In the genomic region with DNA sequence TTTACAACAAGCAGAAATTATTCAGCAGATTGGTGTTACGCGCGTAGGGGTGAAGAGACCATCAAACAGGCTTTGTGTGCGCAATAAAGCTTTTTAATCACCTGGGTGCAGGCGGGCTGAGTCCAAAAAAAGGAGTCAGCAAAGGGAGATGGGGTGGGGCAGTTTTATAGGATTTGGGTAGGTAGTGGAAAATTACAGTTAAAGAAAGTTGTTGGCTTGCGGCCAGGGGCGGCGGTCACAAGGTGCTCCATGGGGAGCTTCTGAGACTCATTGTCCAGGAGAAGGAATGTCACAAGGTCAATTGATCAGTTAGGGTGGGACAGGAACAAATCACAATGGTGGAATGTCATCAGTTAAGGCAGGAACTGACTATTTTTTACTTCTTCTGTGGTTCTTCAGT, we compare ENCODE assay signal across 1 cellular context.
TF ChIP-seq lines count a peak whose summit lies in the region.

No MANE protein-coding gene starts in this region.

TF ChIP-seq in K562, 482 proteins besides CTCF, POLR2A, EP300 and RAD21:
- TF ChIP-seq NFIC (IDR thresholded peaks at IDR 0.05) = peak; percentile 34; the same call in 1 of the 2 replicates
TF ChIP-seq in K562: peak in this region for 1; not testable (repeated sequence) for 481.
